1 cellular context compared by ENCODE assay signal in the genomic region with DNA sequence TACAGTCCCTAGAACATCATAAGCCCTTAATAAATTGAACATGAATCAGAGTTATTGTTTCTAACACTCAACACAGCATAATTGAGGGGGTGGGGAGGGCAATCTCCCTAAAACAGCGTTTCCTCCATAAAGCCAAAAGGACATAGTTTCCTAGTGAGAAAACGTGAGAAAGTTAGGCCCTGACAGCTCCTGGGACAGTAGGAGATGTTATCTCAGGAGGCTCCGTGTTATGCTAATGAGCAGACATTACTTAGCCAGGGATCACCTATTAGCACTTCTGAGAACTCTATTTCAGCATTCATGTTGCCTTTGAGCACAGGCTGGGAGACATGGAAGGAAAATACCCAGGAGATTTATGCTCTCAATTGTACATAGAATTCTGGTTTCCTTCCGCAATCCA.
TF ChIP-seq lines count a peak whose summit lies in the region.

No MANE protein-coding gene starts in this region.

TF ChIP-seq in endothelial cell of umbilical vein, 7 proteins besides CTCF, POLR2A, EP300 and RAD21:
- peak; percentile 58 for TF ChIP-seq JUN (IDR thresholded peaks at IDR 0.05; ENCODE audit: borderline replicate concordance, insufficient read depth, insufficient read length, low read depth)
- TF ChIP-seq EZH2 (IDR thresholded peaks at IDR 0.05; ENCODE audit: borderline replicate concordance, low read depth, low read length, severe bottlenecking), result no peak
- peak; percentile 90 for TF ChIP-seq GATA2 (IDR thresholded peaks at IDR 0.05; ENCODE audit: insufficient read depth, insufficient read length, low read depth, low read length)
